In genomic region chr17:1720856-1721386, GRCh38 we compare ENCODE assay signal across 7 cellular contexts. TPM values are rescaled to one million over a fixed set of nuclear protein-coding genes. Genes with fewer than 3 reads are reported as not detected.
DNase-seq lines count a peak whose midpoint lies in the region; TF ChIP-seq lines count a peak whose summit lies in the region.

No MANE protein-coding gene starts in this region.

- no peaks in the 10 kb centered on the region for H3K9me3 ChIP-seq in colonic mucosa

- no peaks in the 10 kb centered on the region for H3K36me3 ChIP-seq in colonic mucosa

- no peak overlapping the region for H3K4me3 ChIP-seq in GM12864 (ENCODE audit: low read depth, low read length)
- no peak overlapping the region for H3K4me3 ChIP-seq in colonic mucosa

- intact Hi-C loops in colonic mucosa (cut with DNase I), result loop anchor here (5.0 kb wide), 1 partner anchor 146 kb away; no protein-coding TSS in a partner anchor

- H3K27ac ChIP-seq in colonic mucosa, result no peak overlapping the region

- H3K9ac ChIP-seq in colonic mucosa (ENCODE audit: low read depth in 2 of 2, low read length in 2 of 2), result peak overlapping the region in 1 of 2 donors; percentile 58

- DNase-seq in GM12864 (ENCODE audit: low read depth) (peak; percentile 74), NAMALWA (ENCODE audit: low spot score) (peak; percentile 64), colonic mucosa (peak; percentile 81), midbrain (lab: John Stamatoyannopoulos, UW) (peak; percentile 29), HuH-7 (ENCODE audit: low spot score) (no peak)
- peak; percentile 57 to 78 for DNase-seq in activated CD4-positive, alpha-beta T cell treated with anti-CD3 and anti-CD28 coated beads for 4 hours
- DNase-seq in stimulated activated naive CD4-positive, alpha-beta T cell treated with Interleukin-2 at 50 U/mL for 16 hours (lab: John Stamatoyannopoulos, UW), result peak; percentile 58

- no peaks in the 10 kb centered on the region for H3K27me3 ChIP-seq in colonic mucosa

- TF ChIP-seq CTCF in GM12864 (IDR thresholded peaks at IDR 0.05; ENCODE audit: low read depth, low read length, missing control alignments) (peak; percentile 99), colonic mucosa (IDR thresholded peaks at IDR 0.05) (peak; percentile 91)

- H3K4me1 ChIP-seq in colonic mucosa, result peaks cover 14% of the 10 kb centered on the region

RNA-seq across cellular contexts. Expression of gene WDR81, which starts 3.6 kb away (rescaled TPM):
- 10 to 100 TPM in 1 of 2 donors, 1 to 10 TPM in 1; 9.2 to 16.0 TPM for total RNA-seq in colonic mucosa

RNA-seq across cellular contexts. Expression of gene TLCD2, which starts 10.7 kb away (rescaled TPM):
- total RNA-seq in colonic mucosa, result 10 to 100 TPM; 30.2 to 32.6 TPM

RNA-seq across cellular contexts. Expression of gene SERPINF2, which starts 21.8 kb away (rescaled TPM):
- 1 to 10 TPM; 1.0 to 1.7 TPM for total RNA-seq in colonic mucosa

RNA-seq across cellular contexts. Expression of gene PRPF8, which starts 36.3 kb away (rescaled TPM):
- total RNA-seq in colonic mucosa, result 100 to 1,000 TPM; 172 to 292 TPM

RNA-seq across cellular contexts. Expression of gene SERPINF1, which starts 40.9 kb away (rescaled TPM):
- total RNA-seq in colonic mucosa, result 10 to 100 TPM; 13.3 to 39.7 TPM
